1 cellular context compared by ENCODE assay signal in genomic region chr9:81390802-81391456, GRCh38.
TF ChIP-seq lines count a peak whose summit lies in the region.

No MANE protein-coding gene starts in this region.

TF ChIP-seq in A549, 52 proteins besides CTCF, POLR2A, EP300 and RAD21 (continued from another document):
- TF ChIP-seq HOXB13 (CRISPR knock-in tag; IDR thresholded peaks at IDR 0.05; ENCODE audit: low read depth), result no peak
- no peak for TF ChIP-seq ZC3H11A (IDR thresholded peaks at IDR 0.05)
- TF ChIP-seq KDM5A (IDR thresholded peaks at IDR 0.05), result no peak
- TF ChIP-seq FOSB (CRISPR knock-in tag; IDR thresholded peaks at IDR 0.05), result no peak
- TF ChIP-seq E2F6 (IDR thresholded peaks at IDR 0.05; ENCODE audit: borderline replicate concordance, low read depth), result no peak
- TF ChIP-seq SMC3 (IDR thresholded peaks at IDR 0.05), result no peak
- no peak for TF ChIP-seq ZSCAN20 (CRISPR knock-in tag; IDR thresholded peaks at IDR 0.05)
- TF ChIP-seq RARB (CRISPR knock-in tag; IDR thresholded peaks at IDR 0.05), result no peak
- no peak for TF ChIP-seq ELK1 (IDR thresholded peaks at IDR 0.05; ENCODE audit: low read depth, low read length)
- TF ChIP-seq MAZ (IDR thresholded peaks at IDR 0.05; ENCODE audit: borderline replicate concordance, low read depth, low read length), result no peak
- TF ChIP-seq HEYL (CRISPR knock-in tag; IDR thresholded peaks at IDR 0.05), result no peak
- TF ChIP-seq POLR2AphosphoS2 (conservative IDR thresholded peaks at IDR 0.05; ENCODE audit: low read length), result no peak
